In the genomic region with DNA sequence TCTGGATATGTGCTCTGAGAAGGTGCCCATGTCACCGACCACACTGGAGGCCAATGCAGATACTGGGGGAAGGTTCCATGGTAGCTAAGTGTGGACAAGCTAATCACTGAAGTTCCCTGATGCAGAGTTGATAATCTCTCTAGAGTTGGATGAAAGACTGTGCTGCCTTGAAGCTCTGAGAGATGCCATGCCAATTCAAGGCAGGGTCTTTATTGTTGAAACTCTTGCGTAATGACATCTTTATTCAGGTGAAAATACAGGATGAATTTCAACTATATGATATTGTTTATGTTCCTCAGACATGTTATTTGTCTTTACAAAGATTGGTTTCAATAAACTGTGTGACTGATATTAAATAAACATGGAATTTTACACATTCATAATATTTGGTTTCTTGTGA, we compare ENCODE assay signal across 27 cellular contexts.
"Had no signal": no experiment of that assay in that cellular context is flagged by ENCODE, and none has a peak within 500 bp of the region (broad histone marks: within the 10 kb centered on the region; RNA-seq: fewer than 3 reads in every experiment).

No MANE protein-coding gene starts in this region.

- DNase-seq: colonic mucosa; cortex of kidney; effector CD8-positive, alpha-beta T cell; effector memory CD8-positive, alpha-beta T cell; endodermal cell; erythroblast; esophagus squamous epithelium; foreskin fibroblast; foreskin melanocyte; gastrocnemius medialis; glutamatergic neuron; head of caudate nucleus; heart right ventricle; hippocampal formation; left cardiac atrium; left lung; left ventricle myocardium superior; lower lobe of right lung; mesenchymal stem cell; mucosa of descending colon had no signal

- H3K9me3 ChIP-seq: colonic mucosa, esophagus squamous epithelium, gastrocnemius medialis, lower lobe of right lung, mucosa of descending colon had no signal

- H3K36me3 Mint-ChIP-seq: mesothelial cell of epicardium had no signal

- H3K4me1 ChIP-seq: colonic mucosa, esophagus squamous epithelium, gastrocnemius medialis, heart right ventricle, left lung, lower lobe of right lung had no signal

- H3K27ac ChIP-seq: colonic mucosa, epithelial cell of prostate, esophagus squamous epithelium, gastrocnemius medialis, heart right ventricle, left lung, lower lobe of right lung had no signal

- H3K27me3 ChIP-seq: colonic mucosa, esophagus squamous epithelium, gastrocnemius medialis, heart right ventricle, left lung had no signal

- H3K4me3 Mint-ChIP-seq: dendritic cell treated with granulocyte-macrophage colony-stimulating factor and Interleukin-4, amounts not matched to agents 40 ng/mL and 50 ng/mL, for 4 days; effector memory CD8-positive, alpha-beta T cell; endodermal cell; mesothelial cell of epicardium had no signal

- FAIRE-seq: endometrium, islet of Langerhans, keratinocyte had no signal

- ATAC-seq: effector memory CD8-positive, alpha-beta T cell; esophagus mucosa; gastrocnemius medialis; heart right ventricle; left cardiac atrium; left lung; left ventricle myocardium superior; lower lobe of right lung; mucosa of descending colon had no signal

- H3K4me1 Mint-ChIP-seq: endodermal cell, mesothelial cell of epicardium had no signal

- H3K36me3 ChIP-seq: colonic mucosa, esophagus squamous epithelium, gastrocnemius medialis, heart right ventricle, left lung, lower lobe of right lung had no signal

- H3K4me3 ChIP-seq: colonic mucosa, esophagus squamous epithelium, gastrocnemius medialis, heart right ventricle, left lung, lower lobe of right lung, mucosa of descending colon had no signal

- H3K27ac Mint-ChIP-seq: dendritic cell treated with granulocyte-macrophage colony-stimulating factor and Interleukin-4, amounts not matched to agents 40 ng/mL and 50 ng/mL, for 4 days; effector memory CD8-positive, alpha-beta T cell; endodermal cell; mesothelial cell of epicardium had no signal

- H3K9me3 Mint-ChIP-seq: endodermal cell had no signal
